ENCODE assay signal across 1 cellular context in genomic region chr16:47461598-47462266, GRCh38.
TF ChIP-seq lines count a peak whose summit lies in the region.

No MANE protein-coding gene starts in this region.

TF ChIP-seq in K562, 482 proteins besides CTCF, POLR2A, EP300 and RAD21 (continued from another document):
- TF ChIP-seq HDAC8 (tag; IDR thresholded peaks at IDR 0.05) = no peak
- no peak for TF ChIP-seq CHD7 (IDR thresholded peaks at IDR 0.05; ENCODE audit: low read depth, low read length)
- TF ChIP-seq BHLHE40 (IDR thresholded peaks at IDR 0.05; ENCODE audit: low read length) = no peak
- no peak for TF ChIP-seq HEY1 (CRISPR knock-in tag; IDR thresholded peaks at IDR 0.05; ENCODE audit: borderline replicate concordance)
- TF ChIP-seq CBX1 (IDR thresholded peaks at IDR 0.05; ENCODE audit: low read depth) = no peak
- TF ChIP-seq HNRNPLL (IDR thresholded peaks at IDR 0.05; ENCODE audit: low read depth, low read length, poor library complexity, severe bottlenecking) = no peak
- TF ChIP-seq IRF1 (CRISPR knock-in tag; IDR thresholded peaks at IDR 0.05; ENCODE audit: borderline replicate concordance) = no peak
- TF ChIP-seq ZNF384 (IDR thresholded peaks at IDR 0.05; ENCODE audit: low read depth, low read length) = no peak
- TF ChIP-seq CHAMP1 (IDR thresholded peaks at IDR 0.05) = no peak
- TF ChIP-seq NFXL1 (CRISPR knock-in tag; IDR thresholded peaks at IDR 0.05) = no peak
- TF ChIP-seq ILF3 (IDR thresholded peaks at IDR 0.05; ENCODE audit: borderline replicate concordance) = peak; percentile 77; the same call in 1 of the 2 replicates
- no peak for TF ChIP-seq PHF20 (IDR thresholded peaks at IDR 0.05; ENCODE audit: partially characterized antibody)
- TF ChIP-seq CBFA2T2 (conservative IDR thresholded peaks at IDR 0.05) = peak; percentile 69
- 0 out of 2 replicates have a peak, but pooled peaks have one; percentile 73 for TF ChIP-seq ATF6 (CRISPR knock-in tag; IDR thresholded peaks at IDR 0.05)
- TF ChIP-seq CREB1 (IDR thresholded peaks at IDR 0.05) = no peak
- no peak; the same call in 1 of the 2 replicates for TF ChIP-seq CREB1 (CRISPR knock-in tag; IDR thresholded peaks at IDR 0.05)
- no peak for TF ChIP-seq MCM5 (IDR thresholded peaks at IDR 0.05; ENCODE audit: low read depth)
- TF ChIP-seq MTF1 (CRISPR knock-in tag; IDR thresholded peaks at IDR 0.05; ENCODE audit: borderline replicate concordance) = no peak
- no peak for TF ChIP-seq ZNF3 (CRISPR knock-in tag; IDR thresholded peaks at IDR 0.05)
- no peak for TF ChIP-seq ZNF277 (CRISPR knock-in tag; IDR thresholded peaks at IDR 0.05; ENCODE audit: borderline replicate concordance)
- TF ChIP-seq ELF2 (CRISPR knock-in tag; IDR thresholded peaks at IDR 0.05) = no peak
- no peak for TF ChIP-seq EGR1 (conservative IDR thresholded peaks at IDR 0.05)
- TF ChIP-seq ZNF408 (CRISPR knock-in tag; IDR thresholded peaks at IDR 0.05; ENCODE audit: low read depth) = no peak
- no peak for TF ChIP-seq RBM22 (IDR thresholded peaks at IDR 0.05; ENCODE audit: low read depth, low read length, poor library complexity, severe bottlenecking)
- TF ChIP-seq MBD2 (IDR thresholded peaks at IDR 0.05; ENCODE audit: borderline replicate concordance, low read depth) = no peak
- TF ChIP-seq RERE (CRISPR knock-in tag; IDR thresholded peaks at IDR 0.05; ENCODE audit: borderline replicate concordance) = no peak
- no peak for TF ChIP-seq NEUROD1 (IDR thresholded peaks at IDR 0.05; ENCODE audit: borderline replicate concordance, low read depth, low read length, partially characterized antibody)
- TF ChIP-seq FOXA3 (CRISPR knock-in tag; conservative IDR thresholded peaks at IDR 0.05 in 1 of 2, IDR thresholded peaks at IDR 0.05 in 1 of 2) = 0 out of 4 replicates have a peak, but pooled peaks of 1 of the 2 experiments have one; percentile 9
- TF ChIP-seq CHCHD3 (CRISPR knock-in tag; IDR thresholded peaks at IDR 0.05) = no peak
TF ChIP-seq in K562: peak in this region for 90.
